ENCODE assay signal across 8 cellular contexts in genomic region chr11:6568191-6568918, GRCh38. TPM values are rescaled to one million over a fixed set of nuclear protein-coding genes. Genes with fewer than 3 reads are reported as not detected.
DNase-seq lines count a peak whose midpoint lies in the region; ATAC-seq, FAIRE-seq and TF ChIP-seq lines count a peak whose summit lies in the region.

No MANE protein-coding gene starts in this region.

- ATAC-seq in HG03460 (IDR thresholded peaks at IDR 0.05; ENCODE audit: unreplicated experiment) = no peak
- ATAC-seq in GM18858 (IDR thresholded peaks at IDR 0.05; ENCODE audit: unreplicated experiment) = no peak

- DNase-seq in D721Med (ENCODE audit: insufficient read length, low spot score) (no peak), NCI-H1092 (lab: John Stamatoyannopoulos, UW) (peak; percentile 13), dedifferentiated amniotic fluid mesenchymal stem cell (ENCODE audit: extremely low spot score) (peak; percentile 17), mucosa of gallbladder (ENCODE audit: low spot score) (peak; percentile 54)
- DNase-seq in stimulated activated CD4-positive, alpha-beta T cell treated with anti-CD3 and anti-CD28 coated beads, Interleukin-2, amount 100 ng/mL, for 24 hours = no peak
- no peak for DNase-seq in stimulated activated naive CD4-positive, alpha-beta T cell treated with Interleukin-2 at 50 U/mL for 16 hours (lab: John Stamatoyannopoulos, UW)

- no peak for FAIRE-seq in D721Med (lab: Jason Lieb, UNC)

- peak; percentile 18 for TF ChIP-seq CTCF in D721Med (IDR thresholded peaks at IDR 0.05; ENCODE audit: insufficient read depth, missing control alignments)

RNA-seq across cellular contexts. Expression of gene RRP8, which starts 35.1 kb away (rescaled TPM):
- 25.8 TPM for total RNA-seq in mucosa of gallbladder

RNA-seq across cellular contexts. Expression of gene ILK, which starts 35.2 kb away (rescaled TPM):
- 261 TPM for total RNA-seq in mucosa of gallbladder

RNA-seq across cellular contexts. Expression of gene TAF10, which starts 43.7 kb away (rescaled TPM):
- total RNA-seq in mucosa of gallbladder = 142 TPM

RNA-seq across cellular contexts. Expression of gene TPP1, which starts 50.9 kb away (rescaled TPM):
- total RNA-seq in mucosa of gallbladder = 161 TPM

Comparison
In these comparisons a context has a peak if more than half of its experiments do, and no peak if none do; other contexts are left out.
1. DNase-seq: peak in NCI-H1092 (single experiment), dedifferentiated amniotic fluid mesenchymal stem cell (single experiment) and mucosa of gallbladder (single experiment); none in D721Med (single experiment), stimulated activated CD4-positive, alpha-beta T cell treated with anti-CD3 and anti-CD28 coated beads, Interleukin-2, amount 100 ng/mL, for 24 hours (0 of 2) and stimulated activated naive CD4-positive, alpha-beta T cell treated with Interleukin-2 at 50 U/mL for 16 hours (single experiment).